Comparison of ENCODE assay signal across 8 cellular contexts in the genomic region with DNA sequence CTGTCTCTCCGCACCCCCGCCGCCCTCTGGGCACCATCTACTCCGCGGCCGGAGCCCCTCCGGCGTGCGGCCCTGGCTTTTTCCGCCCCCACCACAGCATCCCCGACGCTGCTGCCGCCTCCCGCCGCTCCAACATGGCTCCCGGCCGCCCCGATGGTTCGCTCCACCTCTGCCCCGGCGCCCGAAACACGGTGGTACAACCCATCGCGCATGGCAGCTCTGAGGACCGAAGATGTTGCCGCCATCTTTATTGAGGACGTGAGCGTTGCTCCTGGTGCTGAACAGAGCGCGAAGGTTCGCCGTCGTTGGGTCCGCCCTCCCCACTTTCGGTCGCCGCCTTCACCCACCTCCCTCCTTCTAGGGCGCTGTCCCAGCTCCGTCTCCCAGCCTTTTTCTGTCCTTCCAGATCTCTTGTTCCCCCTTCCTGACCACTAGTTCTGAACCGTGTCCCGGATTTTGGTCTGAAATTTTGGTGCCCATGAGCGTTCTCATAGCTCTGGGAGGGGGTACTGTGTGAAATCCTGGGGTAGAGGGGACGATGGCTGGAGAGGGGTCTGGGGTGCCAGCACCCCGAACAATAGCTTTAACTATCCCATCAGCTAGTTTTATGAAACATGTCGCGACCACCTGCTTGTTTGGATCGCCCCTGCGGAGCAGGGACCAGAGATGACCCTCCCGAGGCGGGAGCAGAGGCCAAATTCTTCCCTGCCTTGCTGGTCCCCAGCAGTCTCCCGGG. TPM values are rescaled to one million over a fixed set of nuclear protein-coding genes. Genes with fewer than 3 reads are reported as not detected.
DNase-seq lines count a peak whose midpoint lies in the region; ATAC-seq and TF ChIP-seq lines count a peak whose summit lies in the region.

A gene with protein sequence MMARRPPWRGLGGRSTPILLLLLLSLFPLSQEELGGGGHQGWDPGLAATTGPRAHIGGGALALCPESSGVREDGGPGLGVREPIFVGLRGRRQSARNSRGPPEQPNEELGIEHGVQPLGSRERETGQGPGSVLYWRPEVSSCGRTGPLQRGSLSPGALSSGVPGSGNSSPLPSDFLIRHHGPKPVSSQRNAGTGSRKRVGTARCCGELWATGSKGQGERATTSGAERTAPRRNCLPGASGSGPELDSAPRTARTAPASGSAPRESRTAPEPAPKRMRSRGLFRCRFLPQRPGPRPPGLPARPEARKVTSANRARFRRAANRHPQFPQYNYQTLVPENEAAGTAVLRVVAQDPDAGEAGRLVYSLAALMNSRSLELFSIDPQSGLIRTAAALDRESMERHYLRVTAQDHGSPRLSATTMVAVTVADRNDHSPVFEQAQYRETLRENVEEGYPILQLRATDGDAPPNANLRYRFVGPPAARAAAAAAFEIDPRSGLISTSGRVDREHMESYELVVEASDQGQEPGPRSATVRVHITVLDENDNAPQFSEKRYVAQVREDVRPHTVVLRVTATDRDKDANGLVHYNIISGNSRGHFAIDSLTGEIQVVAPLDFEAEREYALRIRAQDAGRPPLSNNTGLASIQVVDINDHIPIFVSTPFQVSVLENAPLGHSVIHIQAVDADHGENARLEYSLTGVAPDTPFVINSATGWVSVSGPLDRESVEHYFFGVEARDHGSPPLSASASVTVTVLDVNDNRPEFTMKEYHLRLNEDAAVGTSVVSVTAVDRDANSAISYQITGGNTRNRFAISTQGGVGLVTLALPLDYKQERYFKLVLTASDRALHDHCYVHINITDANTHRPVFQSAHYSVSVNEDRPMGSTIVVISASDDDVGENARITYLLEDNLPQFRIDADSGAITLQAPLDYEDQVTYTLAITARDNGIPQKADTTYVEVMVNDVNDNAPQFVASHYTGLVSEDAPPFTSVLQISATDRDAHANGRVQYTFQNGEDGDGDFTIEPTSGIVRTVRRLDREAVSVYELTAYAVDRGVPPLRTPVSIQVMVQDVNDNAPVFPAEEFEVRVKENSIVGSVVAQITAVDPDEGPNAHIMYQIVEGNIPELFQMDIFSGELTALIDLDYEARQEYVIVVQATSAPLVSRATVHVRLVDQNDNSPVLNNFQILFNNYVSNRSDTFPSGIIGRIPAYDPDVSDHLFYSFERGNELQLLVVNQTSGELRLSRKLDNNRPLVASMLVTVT (N-terminal part only) (minus strand): TSS at position 134 of the 736 bp plus-strand sequence. CDS start 252 bp downstream, outside the sequence.

- ATAC-seq in mucosa of descending colon (peak; percentile 64), HG02763 (IDR thresholded peaks at IDR 0.05; ENCODE audit: unreplicated experiment) (no peak)

- H3K27me3 ChIP-seq in H7 (ENCODE audit: control insufficient read depth, insufficient read depth, low read length), result no peaks in the 10 kb centered on the region; the same call in 1 of the 2 replicates
- H3K27me3 ChIP-seq in esophagus (ENCODE audit: control insufficient read depth in 1 of 2, insufficient read depth in 2 of 2, low read length in 2 of 2), result peaks cover 0 to 2% of the 10 kb centered on the region in 2 donors

- H3K9me3 ChIP-seq in esophagus (ENCODE audit: control insufficient read depth in 2 of 2, insufficient read depth in 1 of 2, low read depth in 1 of 2, low read length in 1 of 2) (no peaks in the 10 kb centered on the region), mucosa of descending colon (no peaks in the 10 kb centered on the region)

- no peak for TF ChIP-seq CTCF in mucosa of descending colon (IDR thresholded peaks at IDR 0.05)

- H3K4me1 ChIP-seq in esophagus (ENCODE audit: control insufficient read depth in 2 of 2, insufficient read depth in 2 of 2, low read length in 1 of 2), result peaks cover 17 to 18% of the 10 kb centered on the region in 2 donors
- H3K4me1 ChIP-seq in mucosa of descending colon (ENCODE audit: low read depth), result peaks cover 14% of the 10 kb centered on the region

- H3K4me3 ChIP-seq in H7 (ENCODE audit: insufficient read depth, low read depth, low read length) (peak within 1 kb of the TSS; percentile 70), esophagus (ENCODE audit: low read depth in 1 of 2, low read length in 2 of 2) (peak within 1 kb of the TSS; percentile 37 to 51), mucosa of descending colon (peak within 1 kb of the TSS; percentile 4)

- WGBS in esophagus, 2 donors, result 2 to 3% methylated on average over 36 to 52 of the region's 52 CpGs

- H3K36me3 ChIP-seq in H7 (replicated peaks; ENCODE audit: control insufficient read depth, insufficient read depth, low read length) (no peaks in the 10 kb centered on the region; the same call in 1 of the 2 replicates), esophagus (ENCODE audit: control insufficient read depth in 2 of 2, insufficient read depth in 2 of 2, low read length in 1 of 2) (no peaks in the 10 kb centered on the region), mucosa of descending colon (ENCODE audit: low read depth) (no peaks in the 10 kb centered on the region)

- intact Hi-C loops in mucosa of descending colon (cut with DNase I, micrococcal nuclease), result no loop called here

- peak within 1 kb of the TSS; percentile 38 to 70 for H3K27ac ChIP-seq in esophagus (ENCODE audit: low read depth in 2 of 2, low read length in 1 of 2)

- DNase-seq in AG08396 (ENCODE audit: low spot score) (peak; percentile 92), H7 (peak; percentile 93), NCI-H510A treated with DMSO at 0.1 percent for 48 hours (lab: John Stamatoyannopoulos, UW) (peak; percentile 69), mucosa of descending colon (peak; percentile 73 to 85 (median 79))
- DNase-seq in activated CD8-positive, alpha-beta memory T cell treated with anti-CD3 and anti-CD28 coated beads, Interleukin-2, amount 50 U/mL, for 48 hours, result peak; percentile 85
- DNase-seq in stimulated activated naive CD4-positive, alpha-beta T cell treated with Interleukin-2 at 50 U/mL for 16 hours (lab: John Stamatoyannopoulos, UW), result peak; percentile 65

RNA-seq across cellular contexts. Expression of the gene that starts here (rescaled TPM):
- 14.3 and 18.7 TPM in 2 replicates for total RNA-seq in H7 (2014; rRNA removed; shearing (Covaris generic))
- polyA plus RNA-seq in esophagus, result under 1 TPM; 0.36 to 0.77 TPM
- total RNA-seq in mucosa of descending colon, result 1 to 10 TPM; 1.1 to 2.7 (median 2.3) TPM

Comparison
In these comparisons a context has a peak if more than half of its experiments do, and no peak if none do; other contexts are left out.
1. H3K4me3 ChIP-seq: peak in every context shown above with its lines; median percentile 70 in H7; 44 in esophagus; 4 in mucosa of descending colon.